1 cellular context compared by ENCODE assay signal in the genomic region with DNA sequence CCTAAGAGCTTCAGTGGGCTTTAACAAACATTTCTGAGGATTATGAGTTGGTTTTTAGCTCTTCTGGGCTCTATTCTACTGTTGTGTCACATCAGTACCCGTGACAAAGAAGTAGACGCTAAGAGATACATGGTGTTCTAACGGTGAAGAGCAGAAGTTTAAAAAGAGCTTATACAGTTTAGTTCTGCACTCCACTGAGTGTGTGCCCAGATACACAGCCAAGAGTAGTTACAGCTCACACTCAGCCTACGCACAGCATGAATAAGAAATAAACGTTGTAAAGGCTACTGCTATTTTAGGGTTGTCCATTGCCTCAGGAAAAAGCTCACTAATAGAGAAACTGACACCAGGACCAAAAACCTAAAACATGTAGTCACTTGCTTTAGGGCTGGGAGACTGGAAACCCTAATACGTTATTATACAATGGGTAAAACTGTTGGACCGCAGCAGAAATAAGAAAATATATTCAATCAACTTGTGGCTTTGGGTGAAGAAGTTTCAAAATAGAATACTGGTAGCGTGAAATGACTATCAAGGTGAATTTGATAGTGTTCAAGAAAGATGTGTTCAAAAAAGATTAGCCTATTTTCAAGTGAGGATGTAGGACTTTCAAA.
TF ChIP-seq lines count a peak whose summit lies in the region.

No MANE protein-coding gene starts in this region.

TF ChIP-seq in WTC11, 78 proteins besides CTCF, POLR2A, EP300 and RAD21:
- no peak for TF ChIP-seq TCF7 (CRISPR knock-in tag; IDR thresholded peaks at IDR 0.05; ENCODE audit: low read depth)
- TF ChIP-seq, protein P1, sequence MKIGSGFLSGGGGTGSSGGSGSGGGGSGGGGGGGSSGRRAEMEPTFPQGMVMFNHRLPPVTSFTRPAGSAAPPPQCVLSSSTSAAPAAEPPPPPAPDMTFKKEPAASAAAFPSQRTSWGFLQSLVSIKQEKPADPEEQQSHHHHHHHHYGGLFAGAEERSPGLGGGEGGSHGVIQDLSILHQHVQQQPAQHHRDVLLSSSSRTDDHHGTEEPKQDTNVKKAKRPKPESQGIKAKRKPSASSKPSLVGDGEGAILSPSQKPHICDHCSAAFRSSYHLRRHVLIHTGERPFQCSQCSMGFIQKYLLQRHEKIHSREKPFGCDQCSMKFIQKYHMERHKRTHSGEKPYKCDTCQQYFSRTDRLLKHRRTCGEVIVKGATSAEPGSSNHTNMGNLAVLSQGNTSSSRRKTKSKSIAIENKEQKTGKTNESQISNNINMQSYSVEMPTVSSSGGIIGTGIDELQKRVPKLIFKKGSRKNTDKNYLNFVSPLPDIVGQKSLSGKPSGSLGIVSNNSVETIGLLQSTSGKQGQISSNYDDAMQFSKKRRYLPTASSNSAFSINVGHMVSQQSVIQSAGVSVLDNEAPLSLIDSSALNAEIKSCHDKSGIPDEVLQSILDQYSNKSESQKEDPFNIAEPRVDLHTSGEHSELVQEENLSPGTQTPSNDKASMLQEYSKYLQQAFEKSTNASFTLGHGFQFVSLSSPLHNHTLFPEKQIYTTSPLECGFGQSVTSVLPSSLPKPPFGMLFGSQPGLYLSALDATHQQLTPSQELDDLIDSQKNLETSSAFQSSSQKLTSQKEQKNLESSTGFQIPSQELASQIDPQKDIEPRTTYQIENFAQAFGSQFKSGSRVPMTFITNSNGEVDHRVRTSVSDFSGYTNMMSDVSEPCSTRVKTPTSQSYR (CRISPR knock-in tag; IDR thresholded peaks at IDR 0.05) = no peak
- no peak for TF ChIP-seq ZNF423 (CRISPR knock-in tag; IDR thresholded peaks at IDR 0.05)
- TF ChIP-seq ZNF671 (CRISPR knock-in tag; IDR thresholded peaks at IDR 0.05) = no peak
- TF ChIP-seq, protein P2, sequence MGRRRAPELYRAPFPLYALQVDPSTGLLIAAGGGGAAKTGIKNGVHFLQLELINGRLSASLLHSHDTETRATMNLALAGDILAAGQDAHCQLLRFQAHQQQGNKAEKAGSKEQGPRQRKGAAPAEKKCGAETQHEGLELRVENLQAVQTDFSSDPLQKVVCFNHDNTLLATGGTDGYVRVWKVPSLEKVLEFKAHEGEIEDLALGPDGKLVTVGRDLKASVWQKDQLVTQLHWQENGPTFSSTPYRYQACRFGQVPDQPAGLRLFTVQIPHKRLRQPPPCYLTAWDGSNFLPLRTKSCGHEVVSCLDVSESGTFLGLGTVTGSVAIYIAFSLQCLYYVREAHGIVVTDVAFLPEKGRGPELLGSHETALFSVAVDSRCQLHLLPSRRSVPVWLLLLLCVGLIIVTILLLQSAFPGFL (CRISPR knock-in tag; IDR thresholded peaks at IDR 0.05; ENCODE audit: borderline replicate concordance) = no peak
- TF ChIP-seq, protein P3, sequence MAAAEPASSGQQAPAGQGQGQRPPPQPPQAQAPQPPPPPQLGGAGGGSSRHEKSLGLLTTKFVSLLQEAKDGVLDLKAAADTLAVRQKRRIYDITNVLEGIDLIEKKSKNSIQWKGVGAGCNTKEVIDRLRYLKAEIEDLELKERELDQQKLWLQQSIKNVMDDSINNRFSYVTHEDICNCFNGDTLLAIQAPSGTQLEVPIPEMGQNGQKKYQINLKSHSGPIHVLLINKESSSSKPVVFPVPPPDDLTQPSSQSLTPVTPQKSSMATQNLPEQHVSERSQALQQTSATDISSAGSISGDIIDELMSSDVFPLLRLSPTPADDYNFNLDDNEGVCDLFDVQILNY (CRISPR knock-in tag; IDR thresholded peaks at IDR 0.05) = no peak
- TF ChIP-seq, protein P4, sequence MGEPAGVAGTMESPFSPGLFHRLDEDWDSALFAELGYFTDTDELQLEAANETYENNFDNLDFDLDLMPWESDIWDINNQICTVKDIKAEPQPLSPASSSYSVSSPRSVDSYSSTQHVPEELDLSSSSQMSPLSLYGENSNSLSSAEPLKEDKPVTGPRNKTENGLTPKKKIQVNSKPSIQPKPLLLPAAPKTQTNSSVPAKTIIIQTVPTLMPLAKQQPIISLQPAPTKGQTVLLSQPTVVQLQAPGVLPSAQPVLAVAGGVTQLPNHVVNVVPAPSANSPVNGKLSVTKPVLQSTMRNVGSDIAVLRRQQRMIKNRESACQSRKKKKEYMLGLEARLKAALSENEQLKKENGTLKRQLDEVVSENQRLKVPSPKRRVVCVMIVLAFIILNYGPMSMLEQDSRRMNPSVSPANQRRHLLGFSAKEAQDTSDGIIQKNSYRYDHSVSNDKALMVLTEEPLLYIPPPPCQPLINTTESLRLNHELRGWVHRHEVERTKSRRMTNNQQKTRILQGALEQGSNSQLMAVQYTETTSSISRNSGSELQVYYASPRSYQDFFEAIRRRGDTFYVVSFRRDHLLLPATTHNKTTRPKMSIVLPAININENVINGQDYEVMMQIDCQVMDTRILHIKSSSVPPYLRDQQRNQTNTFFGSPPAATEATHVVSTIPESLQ (CRISPR knock-in tag; IDR thresholded peaks at IDR 0.05) = no peak
- no peak for TF ChIP-seq IRF2 (CRISPR knock-in tag; IDR thresholded peaks at IDR 0.05; ENCODE audit: borderline replicate concordance, low read depth)
- TF ChIP-seq ELF4 (CRISPR knock-in tag; IDR thresholded peaks at IDR 0.05; ENCODE audit: low read depth) = no peak
- TF ChIP-seq, protein P5, sequence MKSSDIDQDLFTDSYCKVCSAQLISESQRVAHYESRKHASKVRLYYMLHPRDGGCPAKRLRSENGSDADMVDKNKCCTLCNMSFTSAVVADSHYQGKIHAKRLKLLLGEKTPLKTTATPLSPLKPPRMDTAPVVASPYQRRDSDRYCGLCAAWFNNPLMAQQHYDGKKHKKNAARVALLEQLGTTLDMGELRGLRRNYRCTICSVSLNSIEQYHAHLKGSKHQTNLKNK (CRISPR knock-in tag; IDR thresholded peaks at IDR 0.05) = no peak
- no peak for TF ChIP-seq PRRX2 (CRISPR knock-in tag; IDR thresholded peaks at IDR 0.05)
- TF ChIP-seq, protein P6, sequence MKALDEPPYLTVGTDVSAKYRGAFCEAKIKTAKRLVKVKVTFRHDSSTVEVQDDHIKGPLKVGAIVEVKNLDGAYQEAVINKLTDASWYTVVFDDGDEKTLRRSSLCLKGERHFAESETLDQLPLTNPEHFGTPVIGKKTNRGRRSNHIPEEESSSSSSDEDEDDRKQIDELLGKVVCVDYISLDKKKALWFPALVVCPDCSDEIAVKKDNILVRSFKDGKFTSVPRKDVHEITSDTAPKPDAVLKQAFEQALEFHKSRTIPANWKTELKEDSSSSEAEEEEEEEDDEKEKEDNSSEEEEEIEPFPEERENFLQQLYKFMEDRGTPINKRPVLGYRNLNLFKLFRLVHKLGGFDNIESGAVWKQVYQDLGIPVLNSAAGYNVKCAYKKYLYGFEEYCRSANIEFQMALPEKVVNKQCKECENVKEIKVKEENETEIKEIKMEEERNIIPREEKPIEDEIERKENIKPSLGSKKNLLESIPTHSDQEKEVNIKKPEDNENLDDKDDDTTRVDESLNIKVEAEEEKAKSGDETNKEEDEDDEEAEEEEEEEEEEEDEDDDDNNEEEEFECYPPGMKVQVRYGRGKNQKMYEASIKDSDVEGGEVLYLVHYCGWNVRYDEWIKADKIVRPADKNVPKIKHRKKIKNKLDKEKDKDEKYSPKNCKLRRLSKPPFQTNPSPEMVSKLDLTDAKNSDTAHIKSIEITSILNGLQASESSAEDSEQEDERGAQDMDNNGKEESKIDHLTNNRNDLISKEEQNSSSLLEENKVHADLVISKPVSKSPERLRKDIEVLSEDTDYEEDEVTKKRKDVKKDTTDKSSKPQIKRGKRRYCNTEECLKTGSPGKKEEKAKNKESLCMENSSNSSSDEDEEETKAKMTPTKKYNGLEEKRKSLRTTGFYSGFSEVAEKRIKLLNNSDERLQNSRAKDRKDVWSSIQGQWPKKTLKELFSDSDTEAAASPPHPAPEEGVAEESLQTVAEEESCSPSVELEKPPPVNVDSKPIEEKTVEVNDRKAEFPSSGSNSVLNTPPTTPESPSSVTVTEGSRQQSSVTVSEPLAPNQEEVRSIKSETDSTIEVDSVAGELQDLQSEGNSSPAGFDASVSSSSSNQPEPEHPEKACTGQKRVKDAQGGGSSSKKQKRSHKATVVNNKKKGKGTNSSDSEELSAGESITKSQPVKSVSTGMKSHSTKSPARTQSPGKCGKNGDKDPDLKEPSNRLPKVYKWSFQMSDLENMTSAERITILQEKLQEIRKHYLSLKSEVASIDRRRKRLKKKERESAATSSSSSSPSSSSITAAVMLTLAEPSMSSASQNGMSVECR (CRISPR knock-in tag; IDR thresholded peaks at IDR 0.05; ENCODE audit: borderline replicate concordance) = no peak
- TF ChIP-seq NR3C1 (CRISPR knock-in tag; conservative IDR thresholded peaks at IDR 0.05; ENCODE audit: low read depth) = no peak
- TF ChIP-seq NFYB (CRISPR knock-in tag; conservative IDR thresholded peaks at IDR 0.05; ENCODE audit: low read depth) = no peak
- TF ChIP-seq NFATC4 (CRISPR knock-in tag; IDR thresholded peaks at IDR 0.05) = no peak
- TF ChIP-seq, protein P7, sequence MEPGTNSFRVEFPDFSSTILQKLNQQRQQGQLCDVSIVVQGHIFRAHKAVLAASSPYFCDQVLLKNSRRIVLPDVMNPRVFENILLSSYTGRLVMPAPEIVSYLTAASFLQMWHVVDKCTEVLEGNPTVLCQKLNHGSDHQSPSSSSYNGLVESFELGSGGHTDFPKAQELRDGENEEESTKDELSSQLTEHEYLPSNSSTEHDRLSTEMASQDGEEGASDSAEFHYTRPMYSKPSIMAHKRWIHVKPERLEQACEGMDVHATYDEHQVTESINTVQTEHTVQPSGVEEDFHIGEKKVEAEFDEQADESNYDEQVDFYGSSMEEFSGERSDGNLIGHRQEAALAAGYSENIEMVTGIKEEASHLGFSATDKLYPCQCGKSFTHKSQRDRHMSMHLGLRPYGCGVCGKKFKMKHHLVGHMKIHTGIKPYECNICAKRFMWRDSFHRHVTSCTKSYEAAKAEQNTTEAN (CRISPR knock-in tag; IDR thresholded peaks at IDR 0.05) = no peak
- TF ChIP-seq, protein P8, sequence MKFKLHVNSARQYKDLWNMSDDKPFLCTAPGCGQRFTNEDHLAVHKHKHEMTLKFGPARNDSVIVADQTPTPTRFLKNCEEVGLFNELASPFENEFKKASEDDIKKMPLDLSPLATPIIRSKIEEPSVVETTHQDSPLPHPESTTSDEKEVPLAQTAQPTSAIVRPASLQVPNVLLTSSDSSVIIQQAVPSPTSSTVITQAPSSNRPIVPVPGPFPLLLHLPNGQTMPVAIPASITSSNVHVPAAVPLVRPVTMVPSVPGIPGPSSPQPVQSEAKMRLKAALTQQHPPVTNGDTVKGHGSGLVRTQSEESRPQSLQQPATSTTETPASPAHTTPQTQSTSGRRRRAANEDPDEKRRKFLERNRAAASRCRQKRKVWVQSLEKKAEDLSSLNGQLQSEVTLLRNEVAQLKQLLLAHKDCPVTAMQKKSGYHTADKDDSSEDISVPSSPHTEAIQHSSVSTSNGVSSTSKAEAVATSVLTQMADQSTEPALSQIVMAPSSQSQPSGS (CRISPR knock-in tag; IDR thresholded peaks at IDR 0.05; ENCODE audit: borderline replicate concordance, low read depth) = no peak
- TF ChIP-seq, protein P9, sequence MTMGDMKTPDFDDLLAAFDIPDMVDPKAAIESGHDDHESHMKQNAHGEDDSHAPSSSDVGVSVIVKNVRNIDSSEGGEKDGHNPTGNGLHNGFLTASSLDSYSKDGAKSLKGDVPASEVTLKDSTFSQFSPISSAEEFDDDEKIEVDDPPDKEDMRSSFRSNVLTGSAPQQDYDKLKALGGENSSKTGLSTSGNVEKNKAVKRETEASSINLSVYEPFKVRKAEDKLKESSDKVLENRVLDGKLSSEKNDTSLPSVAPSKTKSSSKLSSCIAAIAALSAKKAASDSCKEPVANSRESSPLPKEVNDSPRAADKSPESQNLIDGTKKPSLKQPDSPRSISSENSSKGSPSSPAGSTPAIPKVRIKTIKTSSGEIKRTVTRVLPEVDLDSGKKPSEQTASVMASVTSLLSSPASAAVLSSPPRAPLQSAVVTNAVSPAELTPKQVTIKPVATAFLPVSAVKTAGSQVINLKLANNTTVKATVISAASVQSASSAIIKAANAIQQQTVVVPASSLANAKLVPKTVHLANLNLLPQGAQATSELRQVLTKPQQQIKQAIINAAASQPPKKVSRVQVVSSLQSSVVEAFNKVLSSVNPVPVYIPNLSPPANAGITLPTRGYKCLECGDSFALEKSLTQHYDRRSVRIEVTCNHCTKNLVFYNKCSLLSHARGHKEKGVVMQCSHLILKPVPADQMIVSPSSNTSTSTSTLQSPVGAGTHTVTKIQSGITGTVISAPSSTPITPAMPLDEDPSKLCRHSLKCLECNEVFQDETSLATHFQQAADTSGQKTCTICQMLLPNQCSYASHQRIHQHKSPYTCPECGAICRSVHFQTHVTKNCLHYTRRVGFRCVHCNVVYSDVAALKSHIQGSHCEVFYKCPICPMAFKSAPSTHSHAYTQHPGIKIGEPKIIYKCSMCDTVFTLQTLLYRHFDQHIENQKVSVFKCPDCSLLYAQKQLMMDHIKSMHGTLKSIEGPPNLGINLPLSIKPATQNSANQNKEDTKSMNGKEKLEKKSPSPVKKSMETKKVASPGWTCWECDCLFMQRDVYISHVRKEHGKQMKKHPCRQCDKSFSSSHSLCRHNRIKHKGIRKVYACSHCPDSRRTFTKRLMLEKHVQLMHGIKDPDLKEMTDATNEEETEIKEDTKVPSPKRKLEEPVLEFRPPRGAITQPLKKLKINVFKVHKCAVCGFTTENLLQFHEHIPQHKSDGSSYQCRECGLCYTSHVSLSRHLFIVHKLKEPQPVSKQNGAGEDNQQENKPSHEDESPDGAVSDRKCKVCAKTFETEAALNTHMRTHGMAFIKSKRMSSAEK (CRISPR knock-in tag; IDR thresholded peaks at IDR 0.05; ENCODE audit: borderline replicate concordance) = no peak
- TF ChIP-seq, protein P10, sequence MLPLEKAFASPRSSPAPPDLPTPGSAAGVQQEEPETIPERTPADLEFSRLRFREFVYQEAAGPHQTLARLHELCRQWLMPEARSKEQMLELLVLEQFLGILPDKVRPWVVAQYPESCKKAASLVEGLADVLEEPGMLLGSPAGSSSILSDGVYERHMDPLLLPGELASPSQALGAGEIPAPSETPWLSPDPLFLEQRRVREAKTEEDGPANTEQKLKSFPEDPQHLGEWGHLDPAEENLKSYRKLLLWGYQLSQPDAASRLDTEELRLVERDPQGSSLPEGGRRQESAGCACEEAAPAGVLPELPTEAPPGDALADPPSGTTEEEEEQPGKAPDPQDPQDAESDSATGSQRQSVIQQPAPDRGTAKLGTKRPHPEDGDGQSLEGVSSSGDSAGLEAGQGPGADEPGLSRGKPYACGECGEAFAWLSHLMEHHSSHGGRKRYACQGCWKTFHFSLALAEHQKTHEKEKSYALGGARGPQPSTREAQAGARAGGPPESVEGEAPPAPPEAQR (CRISPR knock-in tag; IDR thresholded peaks at IDR 0.05) = no peak
- TF ChIP-seq ZNF416 (CRISPR knock-in tag; IDR thresholded peaks at IDR 0.05) = no peak
TF ChIP-seq in WTC11: peak in this region for 0.
